26 cellular contexts compared by ENCODE assay signal in the genomic region with DNA sequence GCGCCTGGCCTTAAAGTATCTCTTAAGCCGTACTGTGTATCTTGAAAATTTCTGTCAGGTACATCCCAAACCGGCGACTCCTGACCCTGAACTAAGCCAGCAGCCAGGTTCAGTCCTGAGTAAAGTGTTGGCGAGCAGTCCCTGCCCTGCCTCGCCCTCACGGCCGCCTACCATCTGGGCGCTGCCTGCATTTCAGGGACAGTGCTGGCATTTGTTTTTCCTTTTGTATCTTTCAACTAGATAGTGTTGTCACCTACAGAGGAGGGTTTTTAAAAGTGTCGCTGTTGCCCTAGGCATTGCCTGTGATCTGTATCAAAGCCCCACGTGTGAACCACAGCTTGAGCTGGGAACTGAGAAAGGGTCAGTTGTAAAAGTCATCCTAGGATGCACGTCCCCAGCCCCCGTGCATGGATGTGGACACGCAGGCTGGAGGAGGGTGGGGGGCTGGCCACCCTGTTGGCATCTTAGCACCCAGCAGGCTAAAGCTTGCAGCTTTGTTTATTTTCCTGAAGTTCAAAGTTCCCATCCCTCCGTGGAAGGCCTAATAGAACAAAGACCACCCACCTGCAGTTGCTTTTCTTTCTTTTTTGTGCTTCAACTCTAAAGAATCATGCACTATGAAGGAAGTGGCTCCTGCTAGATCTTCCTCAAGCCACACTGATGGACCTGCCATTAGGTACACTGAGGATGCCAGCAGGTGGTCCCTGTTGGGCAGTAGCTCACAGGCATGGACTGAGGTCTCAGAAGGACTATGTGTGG.
A peak's percentile ranks its signal among the peaks of the same experiment; 100 is the strongest.
DNase-seq lines count a peak whose midpoint lies in the region; ATAC-seq, FAIRE-seq and TF ChIP-seq lines count a peak whose summit lies in the region.
"Had no signal": no experiment of that assay in that cellular context is flagged by ENCODE, and none has a peak within 500 bp of the region (broad histone marks: within the 10 kb centered on the region; RNA-seq: fewer than 3 reads in every experiment).

No MANE protein-coding gene starts in this region.

- H3K27me3 ChIP-seq in H1 (replicated peaks in 1 of 4; ENCODE audit: control insufficient read depth in 3 of 4, extremely low read depth in 1 of 4, insufficient read depth in 3 of 4, low read length in 3 of 4) (no peaks in the 10 kb centered on the region), right lobe of liver (no peaks in the 10 kb centered on the region)
- H3K27me3 ChIP-seq: BLaER1 had no signal

- H3K27ac Mint-ChIP-seq in naive thymus-derived CD8-positive, alpha-beta T cell, result no peak overlapping the region
- H3K27ac Mint-ChIP-seq: CD4-positive, CD25-positive, alpha-beta regulatory T cell had no signal

- H3K4me3 ChIP-seq in A549 (no peak overlapping the region), HEK293 (ENCODE audit: low read depth, low read length) (no peak overlapping the region), H1 (ENCODE audit: extremely low read depth in 1 of 4, insufficient read depth in 2 of 4, low read depth in 3 of 4, low read length in 4 of 4) (no peak overlapping the region), right lobe of liver (no peak overlapping the region)
- H3K4me3 ChIP-seq: BLaER1, SK-N-MC had no signal

- POLR2A ChIA-PET in A549 (lab: Yijun Ruan, JAX), result no interaction called here
- POLR2A ChIA-PET in HEK293 (lab: Yijun Ruan, JAX), result no interaction called here
- POLR2A ChIA-PET in H1 (lab: Charles Lee; ENCODE audit: partially characterized antibody), result interaction anchor here (2.5 kb wide), 1 partner anchor 12 kb away, joined by 9 read pairs; no protein-coding TSS in a partner anchor
- POLR2A ChIA-PET in naive thymus-derived CD8-positive, alpha-beta T cell (lab: Charles Lee), result no interaction called here

- WGBS in A549 (ENCODE audit: missing lambda C conversion rate), result 92% methylated on average over 12 of the region's 15 CpGs
- WGBS in H1 (ENCODE audit: extremely low coverage in 1 of 2, insufficient coverage in 1 of 2, insufficient read length in 1 of 2, insufficient replicate concordance in 2 of 2, low coverage in 1 of 2, low lambda C conversion rate in 2 of 2, missing lambda C conversion rate in 1 of 2), 2 experiments, result 81% methylated on average over 15 of the region's 15 CpGs; no CpG with 5 or more reads in 1 of the 2 experiments
- 42% methylated on average over 9 of the region's 15 CpGs for WGBS in right lobe of liver (ENCODE audit: insufficient coverage, low coverage, low lambda C conversion rate, missing lambda C conversion rate)

- H2BK20ac ChIP-seq in H1 (ENCODE audit: low read length), result no peak overlapping the region

- no peak overlapping the region; the same call in 1 of the 2 replicates for H4K8ac ChIP-seq in H1 (ENCODE audit: extremely low read depth, insufficient read depth, low read length)

- H4K91ac ChIP-seq in H1 (replicated peaks; ENCODE audit: insufficient read length, low read length), result no peak overlapping the region

- H3K4me1 Mint-ChIP-seq in naive thymus-derived CD8-positive, alpha-beta T cell, result peaks cover 0 to 11% (median under 1%) of the 10 kb centered on the region in 4 donors

- no peak for DNase-seq in A549 (ENCODE audit: low read depth in 1 of 2, low spot score in 1 of 2)
- no peak for DNase-seq in H1 (ENCODE audit: low read depth in 1 of 2, low spot score in 2 of 2)
- DNase-seq in right lobe of liver, result no peak
- DNase-seq in NCI-H524 (lab: John Stamatoyannopoulos, UW), result no peak
- no peak for DNase-seq in naive thymus-derived CD8-positive, alpha-beta T cell
- DNase-seq in NCI-H526 (lab: John Stamatoyannopoulos, UW), result no peak
- DNase-seq in activated CD4-positive, alpha-beta T cell treated with anti-CD3 and anti-CD28 coated beads for 48 hours, result no peak
- DNase-seq: ACHN; CD4-positive, CD25-positive, alpha-beta regulatory T cell; DMS79; KBM-7; NCI-H1105 treated with DMSO at 0.1 percent for 48 hours; NCI-H146; NCI-H1930; NCI-H2107; NCI-H446; NCI-H526 treated with DMSO at 0.1 percent for 48 hours; SHP77 treated with DMSO at 0.1 percent for 48 hours had no signal

- no peak overlapping the region for H2AFZ ChIP-seq in H1 (ENCODE audit: low read length)

- H3K4me2 ChIP-seq in A549 (peak overlapping the region; percentile 44; the same call in 1 of the 3 replicates), H1 (ENCODE audit: insufficient read depth in 1 of 2, low read depth in 2 of 2, low read length in 2 of 2) (no peak overlapping the region)
- H3K4me2 ChIP-seq: BLaER1 had no signal

- no peak for FAIRE-seq in A549 (lab: Jason Lieb, UNC)
- FAIRE-seq in H1 (lab: Jason Lieb, UNC), result no peak
- FAIRE-seq: GM12892, H54 had no signal

- TF ChIP-seq EP300 in A549 (IDR thresholded peaks at IDR 0.05), result no peak
- TF ChIP-seq EP300 in H1 (IDR thresholded peaks at IDR 0.05; ENCODE audit: borderline replicate concordance in 1 of 2, low read depth in 2 of 2, low read length in 2 of 2), result no peak

- H2BK15ac ChIP-seq in H1 (ENCODE audit: low read length), result no peak overlapping the region

- 0 out of 6 replicates have a peak overlapping the region, but pooled peaks of 1 of the 2 experiments have one; percentile 10 for H3K27ac ChIP-seq in A549
- no peak overlapping the region for H3K27ac ChIP-seq in HEK293 (ENCODE audit: extremely low read depth, low read depth, low read length)
- no peak overlapping the region for H3K27ac ChIP-seq in H1 (ENCODE audit: low read depth, low read length)
- no peak overlapping the region for H3K27ac ChIP-seq in right lobe of liver
- H3K27ac ChIP-seq: 22Rv1, BLaER1, RWPE1, SK-N-MC had no signal

- H3K9me3 ChIP-seq in A549, result no peaks in the 10 kb centered on the region
- no peaks in the 10 kb centered on the region for H3K9me3 ChIP-seq in HEK293 (ENCODE audit: control insufficient read depth, insufficient read depth, low read depth, low read length)
- no peaks in the 10 kb centered on the region for H3K9me3 ChIP-seq in H1 (ENCODE audit: insufficient read depth in 2 of 2, low read depth in 1 of 2, low read length in 1 of 2)
- no peaks in the 10 kb centered on the region for H3K9me3 ChIP-seq in right lobe of liver
- H3K9me3 ChIP-seq: BLaER1 had no signal

- H2BK120ac ChIP-seq in H1 (replicated peaks; ENCODE audit: low read depth, low read length), result no peak overlapping the region

- H3K79me2 ChIP-seq in H1 (ENCODE audit: control insufficient read depth in 1 of 2, insufficient read depth in 2 of 2, low read length in 2 of 2), result no peaks in the 10 kb centered on the region

- no peak overlapping the region for H3K56ac ChIP-seq in H1 (replicated peaks; ENCODE audit: insufficient read length, low read depth, low read length)

- no peak overlapping the region for H2AK5ac ChIP-seq in H1 (ENCODE audit: low read depth, low read length)

- H3K23me2 ChIP-seq in H1 (ENCODE audit: low read depth, low read length), result no peaks in the 10 kb centered on the region; the same call in 1 of the 2 replicates

- H3K9ac ChIP-seq in H1 (replicated peaks in 1 of 4; ENCODE audit: extremely low read depth in 1 of 4, low read depth in 3 of 4, low read length in 3 of 4), result no peak overlapping the region
- H3K9ac ChIP-seq: BLaER1 had no signal

- no peaks in the 10 kb centered on the region for H3K79me1 ChIP-seq in H1 (ENCODE audit: low read depth, low read length)

- TF ChIP-seq CTCF in A549 (IDR thresholded peaks at IDR 0.05) (no peak), HEK293 (tag by site-specific recombination; IDR thresholded peaks at IDR 0.05) (no peak), H1 (IDR thresholded peaks at IDR 0.05; ENCODE audit: control extremely low read depth in 1 of 3, insufficient read depth in 1 of 3, low read depth in 1 of 3, low read length in 3 of 3) (no peak), right lobe of liver (IDR thresholded peaks at IDR 0.05) (no peak)

- H3K36me3 Mint-ChIP-seq in naive thymus-derived CD8-positive, alpha-beta T cell, result no peaks in the 10 kb centered on the region
- H3K36me3 Mint-ChIP-seq: CD4-positive, CD25-positive, alpha-beta regulatory T cell had no signal

- H3K9me3 Mint-ChIP-seq in naive thymus-derived CD8-positive, alpha-beta T cell, result no peaks in the 10 kb centered on the region
- H3K9me3 Mint-ChIP-seq: CD4-positive, CD25-positive, alpha-beta regulatory T cell had no signal

- H2BK5ac ChIP-seq in H1 (ENCODE audit: low read depth, low read length), result 0 out of 2 replicates have a peak overlapping the region, but pooled peaks have one; percentile 21

- H3K27me3 Mint-ChIP-seq in naive thymus-derived CD8-positive, alpha-beta T cell, result no peaks in the 10 kb centered on the region

- no peak overlapping the region for H3K23ac ChIP-seq in H1 (ENCODE audit: insufficient read length)

- no peak overlapping the region for H4K5ac ChIP-seq in H1 (ENCODE audit: insufficient read length, low read depth, low read length)

- no peaks in the 10 kb centered on the region for H4K20me1 ChIP-seq in H1 (replicated peaks in 1 of 2; ENCODE audit: control insufficient read depth in 1 of 2, insufficient read depth in 2 of 2, low read length in 2 of 2)
- H4K20me1 ChIP-seq: BLaER1 had no signal

- TF ChIP-seq RAD21 in A549 (conservative IDR thresholded peaks at IDR 0.05 in 1 of 2, IDR thresholded peaks at IDR 0.05 in 1 of 2), result no peak
- TF ChIP-seq RAD21 in H1 (IDR thresholded peaks at IDR 0.05 in 1 of 2, conservative IDR thresholded peaks at IDR 0.05 in 1 of 2; ENCODE audit: low read depth in 2 of 2, low read length in 2 of 2), result no peak

- no peak overlapping the region for H3K4me3 Mint-ChIP-seq in naive thymus-derived CD8-positive, alpha-beta T cell
- H3K4me3 Mint-ChIP-seq: CD4-positive, CD25-positive, alpha-beta regulatory T cell had no signal

- H3K18ac ChIP-seq in H1 (ENCODE audit: extremely low read depth, low read length), result no peak overlapping the region

- CTCF ChIA-PET in A549 (lab: Yijun Ruan, JAX), result no interaction called here
- CTCF ChIA-PET in HEK293 (lab: Yijun Ruan, JAX), result interaction anchor here (0.6 kb wide), 2 partner anchors 149 to 196 kb away, joined by 3 to 5 read pairs; no protein-coding TSS in a partner anchor
- CTCF ChIA-PET in H1 (lab: Charles Lee; ENCODE audit: partially characterized antibody), result interaction anchor here (1.3 kb wide), 1 partner anchor 324 kb away, joined by 4 read pairs; no protein-coding TSS in a partner anchor

- ATAC-seq in A549 (no peak), right lobe of liver (peak; percentile 43 to 64 (median 60))
- no peak for ATAC-seq in naive thymus-derived CD8-positive, alpha-beta T cell
- ATAC-seq: Panc1 had no signal

- H3K4me1 ChIP-seq in A549, result peaks cover 28% of the 10 kb centered on the region
- no peaks in the 10 kb centered on the region for H3K4me1 ChIP-seq in HEK293 (ENCODE audit: control insufficient read depth, insufficient read depth, low read length)
- peaks cover 0 to 10% (median 7%) of the 10 kb centered on the region in 4 experiments; a peak in 5 of 7 replicates for H3K4me1 ChIP-seq in H1 (replicated peaks in 1 of 4; ENCODE audit: control insufficient read depth in 3 of 4, insufficient read depth in 4 of 4, low read length in 3 of 4)
- H3K4me1 ChIP-seq in right lobe of liver, result peaks cover 0 to 15% (median 4%) of the 10 kb centered on the region in 4 donors

- TF ChIP-seq POLR2A in A549 (IDR thresholded peaks at IDR 0.05; ENCODE audit: low read length), result no peak
- no peak for TF ChIP-seq POLR2A in H1 (IDR thresholded peaks at IDR 0.05; ENCODE audit: control extremely low read depth in 1 of 2, low read depth in 2 of 2, low read length in 2 of 2)
- TF ChIP-seq POLR2A in right lobe of liver (IDR thresholded peaks at IDR 0.05), result no peak

- peak overlapping the region; percentile 5 for H3K4ac ChIP-seq in H1 (replicated peaks; ENCODE audit: insufficient read length, low read depth, low read length)

- H3K36me3 ChIP-seq in HEK293 (ENCODE audit: control insufficient read depth in 2 of 2, insufficient read depth in 1 of 2, low read length in 2 of 2) (no peaks in the 10 kb centered on the region), H1 (ENCODE audit: control insufficient read depth in 2 of 4, insufficient read depth in 4 of 4, low read length in 3 of 4) (no peaks in the 10 kb centered on the region), right lobe of liver (no peaks in the 10 kb centered on the region)
- H3K36me3 ChIP-seq: BLaER1 had no signal

- intact Hi-C loops in right lobe of liver (cut with DNase I), result no loop called here

- H3K14ac ChIP-seq in H1 (ENCODE audit: insufficient read length), result no peak overlapping the region

- H2BK12ac ChIP-seq in H1 (ENCODE audit: low read depth, low read length), result peak overlapping the region; percentile 68; the same call in 1 of the 2 replicates

Comparison
In these comparisons a context has a peak if more than half of its experiments do, and no peak if none do; other contexts are left out.
1. ATAC-seq: peak in right lobe of liver (4 of 4); none in A549 (0 of 2) and naive thymus-derived CD8-positive, alpha-beta T cell (0 of 2).